Comparison of ENCODE assay signal across 8 cellular contexts in the genomic region with DNA sequence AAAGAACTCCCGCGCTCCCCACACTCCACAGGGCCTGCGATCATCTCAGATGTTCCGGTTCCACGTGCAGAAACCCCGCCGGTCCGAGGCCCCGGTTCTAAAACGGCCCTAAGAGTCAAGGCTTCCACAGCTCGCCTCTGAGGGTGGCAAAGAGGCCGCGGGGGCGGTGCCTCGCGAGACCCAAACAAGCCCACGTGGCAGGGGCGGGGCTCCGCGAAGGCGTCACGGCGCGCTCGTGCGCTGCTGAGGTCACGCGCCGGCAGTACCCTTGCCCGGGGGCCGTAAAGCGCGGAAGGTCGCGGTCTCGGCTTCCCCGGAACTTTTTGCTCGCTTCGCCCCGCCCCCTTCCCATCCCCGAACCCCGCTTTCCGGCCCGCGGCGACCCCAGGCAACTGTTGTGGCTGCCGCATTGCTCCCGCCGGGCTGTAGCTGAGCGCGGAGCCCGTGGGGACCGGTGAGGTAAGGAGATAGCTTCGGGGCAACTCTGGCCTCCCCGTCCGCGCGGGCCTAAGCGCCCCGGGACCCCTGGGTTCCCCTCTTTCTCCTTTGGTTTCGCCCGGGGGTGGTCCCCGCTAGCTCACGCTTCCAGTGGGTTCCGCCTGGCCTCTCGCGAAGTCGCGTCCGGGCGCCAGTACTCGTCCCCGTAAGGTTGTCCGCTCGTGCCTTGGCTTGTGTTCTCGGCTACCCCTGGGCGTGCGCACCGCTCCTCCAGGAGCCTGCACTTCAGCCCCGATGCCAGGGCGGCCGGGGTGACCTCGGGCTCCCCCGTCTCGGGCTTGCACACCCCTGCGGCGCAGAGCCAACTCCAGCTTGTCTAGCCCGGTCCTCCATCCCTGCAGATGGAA. TPM values are rescaled to one million over a fixed set of nuclear protein-coding genes. Genes with fewer than 3 reads are reported as not detected.
DNase-seq lines count a peak whose midpoint lies in the region; ATAC-seq lines count a peak whose summit lies in the region.
"Not testable (repeated sequence)": the region's sequence is repeated elsewhere in the genome, so short reads cannot be mapped to it uniquely, and the experiment has no call there.

A gene (plus strand): TSS at position 351 of the 845 bp plus-strand sequence. CDS start 6,161 bp downstream, outside the sequence.

- intact Hi-C loops in dendritic cell treated with granulocyte-macrophage colony-stimulating factor and Interleukin-4, amounts not matched to agents 40 ng/mL and 50 ng/mL, for 4 days (cut with micrococcal nuclease) = not testable (repeated sequence)

- peaks cover 25% of the 10 kb centered on the region for H3K4me1 Mint-ChIP-seq in dendritic cell treated with granulocyte-macrophage colony-stimulating factor and Interleukin-4, amounts not matched to agents 40 ng/mL and 50 ng/mL, for 4 days (ENCODE audit: low read depth)

- not testable (repeated sequence) for H3K27me3 Mint-ChIP-seq in dendritic cell treated with granulocyte-macrophage colony-stimulating factor and Interleukin-4, amounts not matched to agents 40 ng/mL and 50 ng/mL, for 4 days

- H3K4me3 Mint-ChIP-seq in dendritic cell treated with granulocyte-macrophage colony-stimulating factor and Interleukin-4, amounts not matched to agents 40 ng/mL and 50 ng/mL, for 4 days = peak within 1 kb of the TSS; percentile 92

- H3K27ac Mint-ChIP-seq in dendritic cell treated with granulocyte-macrophage colony-stimulating factor and Interleukin-4, amounts not matched to agents 40 ng/mL and 50 ng/mL, for 4 days = peak within 1 kb of the TSS; percentile 91

- peak; percentile 92 for ATAC-seq in GM19395 (IDR thresholded peaks at IDR 0.05; ENCODE audit: unreplicated experiment)
- peak; percentile 88 for ATAC-seq in HG03521 (IDR thresholded peaks at IDR 0.05; ENCODE audit: unreplicated experiment)
- ATAC-seq in left lobe of liver = peak; percentile 96

- not testable (repeated sequence) for H3K9me3 Mint-ChIP-seq in dendritic cell treated with granulocyte-macrophage colony-stimulating factor and Interleukin-4, amounts not matched to agents 40 ng/mL and 50 ng/mL, for 4 days

- peak; percentile 4 to 88 (median 79) for DNase-seq in C1 segment of cervical spinal cord (lab: John Stamatoyannopoulos, UW)
- peak; percentile 68 for DNase-seq in NCI-H748 (lab: John Stamatoyannopoulos, UW; ENCODE audit: unreplicated experiment)
- peak; percentile 94 for DNase-seq in activated CD4-positive, alpha-beta T cell treated with anti-CD3 and anti-CD28 coated beads, Interleukin-2, amount 50 U/mL, for 1 hour
- DNase-seq in left lobe of liver (ENCODE audit: low spot score) = peak; percentile 95
- DNase-seq in stimulated activated CD4-positive, alpha-beta T cell treated with anti-CD3 and anti-CD28 coated beads, Interleukin-1b, Interleukin-23, amount 100 ng/mL, for 48 hours = peak; percentile 94

- H3K36me3 Mint-ChIP-seq in dendritic cell treated with granulocyte-macrophage colony-stimulating factor and Interleukin-4, amounts not matched to agents 40 ng/mL and 50 ng/mL, for 4 days (ENCODE audit: low read depth) = peaks cover 29% of the 10 kb centered on the region

RNA-seq across cellular contexts. Expression of the gene that starts here (rescaled TPM):
- 7.8 TPM for total RNA-seq in left lobe of liver

Comparison
In these comparisons a context has a peak if more than half of its experiments do, and no peak if none do; other contexts are left out.
1. Peak in every context shown above with its lines: DNase-seq and ATAC-seq.